Comparison of ENCODE assay signal across 7 cellular contexts in genomic region chr16:9480503-9480902, GRCh38.
"Had no signal": no experiment of that assay in that cellular context is flagged by ENCODE, and none has a peak within 500 bp of the region (broad histone marks: within the 10 kb centered on the region; RNA-seq: fewer than 3 reads in every experiment).

No MANE protein-coding gene starts in this region.

- FAIRE-seq: HTR-8/SVneo had no signal

- H3K27ac Mint-ChIP-seq: IgD-negative memory B cell had no signal

- H3K9ac ChIP-seq: KMS-11 had no signal

- H3K4me1 Mint-ChIP-seq: IgD-negative memory B cell had no signal

- H3K4me3 Mint-ChIP-seq: IgD-negative memory B cell had no signal

- DNase-seq: IMR-90, KBM-7, KG1 had no signal

- H3K4me2 ChIP-seq: KMS-11 had no signal

- H3K27ac ChIP-seq: HL-60, KMS-11 had no signal

- H3K36me3 Mint-ChIP-seq: IgD-negative memory B cell had no signal
